9 cellular contexts compared by ENCODE assay signal in the genomic region with DNA sequence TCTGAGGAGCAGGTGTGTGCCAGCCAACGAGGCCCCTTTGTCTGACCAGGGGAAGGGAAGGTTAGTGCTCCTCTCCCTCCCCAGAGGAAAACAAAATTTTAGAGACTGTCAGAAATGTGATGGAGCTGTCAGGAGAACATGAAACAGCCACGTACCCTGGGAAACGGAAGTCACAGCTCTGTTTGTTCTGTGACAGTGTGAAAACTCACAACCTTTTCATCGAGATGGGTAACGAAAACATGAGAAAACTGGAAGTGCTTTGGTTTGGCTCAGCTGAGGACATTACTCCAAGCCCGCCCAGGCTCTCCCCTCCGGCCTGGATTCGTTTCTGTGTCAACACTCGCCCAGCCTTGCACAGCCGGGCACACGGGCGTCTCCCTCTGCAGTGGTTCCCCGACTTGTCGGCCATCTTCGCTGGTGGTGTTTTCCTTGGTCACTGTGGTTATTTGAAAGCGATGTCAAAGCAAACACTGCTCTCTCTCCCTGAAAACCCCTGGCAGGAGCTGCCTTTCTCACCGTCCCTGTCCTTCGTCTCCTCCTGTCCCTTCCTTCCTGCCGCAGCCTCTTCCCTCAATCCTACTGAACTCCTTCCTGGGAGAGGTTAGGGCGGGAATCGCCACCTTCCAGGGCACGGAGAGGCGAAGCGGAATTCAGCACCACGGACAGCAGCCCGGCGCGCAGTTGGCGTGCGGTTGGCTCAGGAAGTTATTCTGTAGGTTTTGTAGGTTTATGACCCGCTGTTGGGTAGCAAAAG. TPM values are rescaled to one million over a fixed set of nuclear protein-coding genes. Genes with fewer than 3 reads are reported as not detected.
DNase-seq lines count a peak whose midpoint lies in the region; ATAC-seq and TF ChIP-seq lines count a peak whose summit lies in the region.
"Had no signal": no experiment of that assay in that cellular context is flagged by ENCODE, and none has a peak within 500 bp of the region (broad histone marks: within the 10 kb centered on the region; RNA-seq: fewer than 3 reads in every experiment).

No MANE protein-coding gene starts in this region.

- H3K27me3 ChIP-seq in AG04450 (ENCODE audit: control insufficient read depth, insufficient read depth, low read length) (peaks cover 14% of the 10 kb centered on the region), osteoblast (ENCODE audit: insufficient read depth, low read length) (peaks cover 8% of the 10 kb centered on the region)

- H3K4me3 Mint-ChIP-seq in activated naive CD4-positive, alpha-beta T cell treated with anti-CD3 and anti-CD28 coated beads, Interleukin-2, amount 50 U/mL, for 24 hours, result peak overlapping the region; percentile 60

- H4K20me1 ChIP-seq in osteoblast (ENCODE audit: insufficient read depth, low read length), result peaks cover 9% of the 10 kb centered on the region

- no peaks in the 10 kb centered on the region for H3K9me3 Mint-ChIP-seq in activated naive CD4-positive, alpha-beta T cell treated with anti-CD3 and anti-CD28 coated beads, Interleukin-2, amount 50 U/mL, for 24 hours

- no peaks in the 10 kb centered on the region for H3K36me3 ChIP-seq in osteoblast (ENCODE audit: insufficient read depth, low read length)

- no peaks in the 10 kb centered on the region for H3K4me1 ChIP-seq in osteoblast (ENCODE audit: insufficient read depth, low read length)

- peaks cover 19% of the 10 kb centered on the region for H3K4me1 Mint-ChIP-seq in activated naive CD4-positive, alpha-beta T cell treated with anti-CD3 and anti-CD28 coated beads, Interleukin-2, amount 50 U/mL, for 24 hours

- no peaks in the 10 kb centered on the region for H3K79me2 ChIP-seq in osteoblast (ENCODE audit: insufficient read depth, low read length)

- TF ChIP-seq CTCF in AG04450 (IDR thresholded peaks at IDR 0.05; ENCODE audit: low read depth, low read length) (no peak), osteoblast (IDR thresholded peaks at IDR 0.05; ENCODE audit: extremely low read depth, low read depth, low read length) (no peak)

- POLR2A ChIA-PET in AG04450 (lab: Yijun Ruan, JAX), result no interaction called here

- no peak overlapping the region for H3K4me2 ChIP-seq in osteoblast (ENCODE audit: insufficient read depth, low read length)

- no peak for ATAC-seq in HG03571 (IDR thresholded peaks at IDR 0.05; ENCODE audit: unreplicated experiment)
- ATAC-seq in HG03095 (IDR thresholded peaks at IDR 0.05; ENCODE audit: unreplicated experiment), result no peak

- H3K27ac Mint-ChIP-seq in activated naive CD4-positive, alpha-beta T cell treated with anti-CD3 and anti-CD28 coated beads, Interleukin-2, amount 50 U/mL, for 24 hours, result peak overlapping the region; percentile 62

- peaks cover 2% of the 10 kb centered on the region for H3K36me3 Mint-ChIP-seq in activated naive CD4-positive, alpha-beta T cell treated with anti-CD3 and anti-CD28 coated beads, Interleukin-2, amount 50 U/mL, for 24 hours

- H3K27ac ChIP-seq in AG04450 (ENCODE audit: low read depth, low read length) (peak overlapping the region; percentile 21), osteoblast (ENCODE audit: low read depth, low read length) (no peak overlapping the region)

- DNase-seq in AG04450 (ENCODE audit: low read depth, low spot score) (no peak), NOMO-1 treated with DMSO at 0.1 percent for 48 hours (lab: John Stamatoyannopoulos, UW; ENCODE audit: unreplicated experiment) (peak; percentile 39), mucosa of gallbladder (ENCODE audit: low spot score) (peak; percentile 58), midbrain (lab: John Stamatoyannopoulos, UW) (no peak), osteoblast (ENCODE audit: insufficient read length, low spot score, missing footprints) (no peak)

- H3K9me3 ChIP-seq in AG04450 (ENCODE audit: control insufficient read depth, insufficient read depth, low read length) (no peaks in the 10 kb centered on the region), osteoblast (ENCODE audit: low read depth, low read length) (no peaks in the 10 kb centered on the region)

- no peak overlapping the region for H2AFZ ChIP-seq in osteoblast (ENCODE audit: low read length)

- CTCF ChIA-PET in AG04450 (lab: Charles Lee), result interaction anchor here (4.0 kb wide), 1 partner anchor 479 kb away, joined by 19 read pairs; no protein-coding TSS in a partner anchor

- H3K4me3 ChIP-seq in AG04450 (ENCODE audit: low read depth, low read length) (no peak overlapping the region), osteoblast (ENCODE audit: insufficient read depth, low read length) (no peak overlapping the region)

- H3K27me3 Mint-ChIP-seq in activated naive CD4-positive, alpha-beta T cell treated with anti-CD3 and anti-CD28 coated beads, Interleukin-2, amount 50 U/mL, for 24 hours, result peaks cover 18% of the 10 kb centered on the region

RNA-seq across cellular contexts. Expression of gene RPS19BP1, which starts 12.9 kb away (rescaled TPM):
- polyA plus RNA-seq in AG04450 (2011; rRNA removed), result 50.8 and 53.0 TPM in 2 replicates
- polyA minus RNA-seq in AG04450 (2011; rRNA and poly(A)+ RNA removed), result 7.3 and 9.3 TPM in 2 replicates
- 76.9 TPM for total RNA-seq in mucosa of gallbladder
- 25.9 and 34.7 TPM in 2 replicates for total RNA-seq in osteoblast

RNA-seq across cellular contexts. Expression of gene CACNA1I, which starts 25.1 kb away (rescaled TPM):
- not detected in 2 replicates for polyA plus RNA-seq in AG04450 (2011; rRNA removed)
- polyA minus RNA-seq in AG04450 (2011; rRNA and poly(A)+ RNA removed), result not detected in 2 replicates
- 0.43 TPM for total RNA-seq in mucosa of gallbladder
- total RNA-seq in osteoblast, result under 0.01 TPM in 2 replicates
- total RNA-seq: LHCN-M2 had no signal

RNA-seq across cellular contexts. Expression of gene ATF4, which starts 25.1 kb away (rescaled TPM):
- 844 and 936 TPM in 2 replicates for polyA plus RNA-seq in AG04450 (2011; rRNA removed)
- polyA minus RNA-seq in AG04450 (2011; rRNA and poly(A)+ RNA removed), result 241 and 243 TPM in 2 replicates
- total RNA-seq in mucosa of gallbladder (248 TPM), osteoblast (494 and 590 TPM in 2 replicates)

RNA-seq across cellular contexts. Expression of gene MIEF1, which starts 43.4 kb away (rescaled TPM):
- 18.9 and 19.2 TPM in 2 replicates for polyA plus RNA-seq in AG04450 (2011; rRNA removed)
- polyA minus RNA-seq in AG04450 (2011; rRNA and poly(A)+ RNA removed), result 22.3 and 24.3 TPM in 2 replicates
- total RNA-seq in mucosa of gallbladder (24.1 TPM), osteoblast (21.8 and 23.5 TPM in 2 replicates)

Comparison
In these comparisons a context has a peak if more than half of its experiments do, and no peak if none do; other contexts are left out.
1. DNase-seq: peak in NOMO-1 treated with DMSO at 0.1 percent for 48 hours (single experiment) and mucosa of gallbladder (single experiment); none in AG04450 (single experiment), midbrain (single experiment) and osteoblast (single experiment).